In genomic region chr2:186532891-186533290, GRCh38 we compare ENCODE assay signal across 16 cellular contexts. TPM values are rescaled to one million over a fixed set of nuclear protein-coding genes. Genes with fewer than 3 reads are reported as not detected.
DNase-seq lines count a peak whose midpoint lies in the region; ATAC-seq, FAIRE-seq and TF ChIP-seq lines count a peak whose summit lies in the region.
"Had no signal": no experiment of that assay in that cellular context is flagged by ENCODE, and none has a peak within 500 bp of the region (broad histone marks: within the 10 kb centered on the region; RNA-seq: fewer than 3 reads in every experiment).

No MANE protein-coding gene starts in this region.

- no peaks in the 10 kb centered on the region for H3K27me3 ChIP-seq in K562 (ENCODE audit: control insufficient read depth in 2 of 2, insufficient read depth in 2 of 2, low read length in 2 of 2)
- no peaks in the 10 kb centered on the region for H3K27me3 ChIP-seq in small intestine (ENCODE audit: control insufficient read depth in 2 of 2, insufficient read depth in 2 of 2, low read length in 2 of 2)

- in situ Hi-C loops in K562 (cut with MboI) = no loop called here

- no peaks in the 10 kb centered on the region for H4K20me1 ChIP-seq in K562 (replicated peaks; ENCODE audit: control insufficient read depth, insufficient read depth, low read length)

- H3K36me3 ChIP-seq in K562 (ENCODE audit: control insufficient read depth, insufficient read depth, low read length) = no peaks in the 10 kb centered on the region
- no peaks in the 10 kb centered on the region for H3K36me3 ChIP-seq in small intestine (ENCODE audit: control insufficient read depth in 2 of 2, insufficient read depth in 2 of 2, low read length in 2 of 2)
- H3K36me3 ChIP-seq: prostate gland had no signal

- POLR2A ChIA-PET in K562 (lab: Yijun Ruan, JAX) = interaction anchor here (0.7 kb wide), 1 partner anchor 9 kb away, joined by 3 read pairs; no protein-coding TSS in a partner anchor

- 7% methylated on average over 1 of the region's 1 CpG for WGBS in K562 (ENCODE audit: insufficient coverage, low coverage, missing lambda C conversion rate)
- WGBS in small intestine, 3 donors = 26 to 47% (median 42%) methylated on average over 1 of the region's 1 CpG

- no peaks in the 10 kb centered on the region for H3K9me1 ChIP-seq in K562 (ENCODE audit: control insufficient read depth, insufficient read depth, low read length)

- intact Hi-C loops in K562 (cut with micrococcal nuclease) = no loop called here

- TF ChIP-seq RAD21 in K562 (CRISPR knock-in tag; conservative IDR thresholded peaks at IDR 0.05 in 1 of 2, IDR thresholded peaks at IDR 0.05 in 1 of 2) = no peak

- CTCF ChIA-PET in K562 (lab: Yijun Ruan, JAX; ENCODE audit: low intra/inter-chr PET ratio) = no interaction called here

- H3K27ac ChIP-seq in K562 (ENCODE audit: extremely low read depth, low read depth, low read length) = peak overlapping the region; percentile 41
- H3K27ac ChIP-seq in small intestine (ENCODE audit: low read depth in 1 of 2, low read length in 1 of 2) = peak overlapping the region in 1 of 2 donors; percentile 20
- H3K27ac ChIP-seq: prostate gland, skin epidermis had no signal

- peak overlapping the region in 1 of 2 experiments; percentile 5; a peak in 1 of 4 replicates for H3K9ac ChIP-seq in K562 (ENCODE audit: insufficient read depth in 1 of 2, low read depth in 2 of 2, low read length in 2 of 2)

- H3K4me1 ChIP-seq in K562 (replicated peaks in 1 of 2; ENCODE audit: control insufficient read depth in 2 of 2, insufficient read depth in 2 of 2, low read length in 2 of 2) (peaks cover 3 to 7% of the 10 kb centered on the region in 2 experiments; a peak in 3 of 5 replicates), small intestine (ENCODE audit: control insufficient read depth in 2 of 2, insufficient read depth in 1 of 2, low read depth in 1 of 2, low read length in 1 of 2) (peaks cover 0 to 2% of the 10 kb centered on the region in 2 donors)
- H3K4me1 ChIP-seq: prostate gland had no signal

- TF ChIP-seq POLR2A in K562 (conservative IDR thresholded peaks at IDR 0.05) = no peak

- no peak for TF ChIP-seq CTCF in K562 (IDR thresholded peaks at IDR 0.05 in 2 of 3, conservative IDR thresholded peaks at IDR 0.05 in 1 of 3; ENCODE audit: insufficient read depth in 2 of 3, low read depth in 1 of 3, low read length in 3 of 3)

- H3K79me2 ChIP-seq in K562 (ENCODE audit: control insufficient read depth, insufficient read depth, low read length) = no peaks in the 10 kb centered on the region

- DNase-seq in HT1080 (ENCODE audit: low read depth) = peak; percentile 30
- DNase-seq in K562 (ENCODE audit: extremely low read depth in 1 of 4, low spot score in 3 of 4) = peak; percentile 15 to 82 (median 44)
- DNase-seq in iris pigment epithelial cell (ENCODE audit: low read depth) = peak; percentile 65
- DNase-seq in small intestine = peak; percentile 11
- no peak for DNase-seq in AML-193 (lab: John Stamatoyannopoulos, UW)
- no peak for DNase-seq in effector CD4-positive, alpha-beta T cell
- DNase-seq: activated CD4-positive, alpha-beta T cell treated with anti-CD3 and anti-CD28 coated beads, Interleukin-2, amount 10 ng/mL, durations not matched to agents 24 days and 14 days; activated naive CD8-positive, alpha-beta T cell treated with anti-CD3 and anti-CD28 coated beads, Interleukin-2, amount 50 U/mL, for 24 hours; Caco-2; caudate nucleus; Right ventricle myocardium superior; stimulated activated CD4-positive, alpha-beta T cell treated with anti-CD3 and anti-CD28 coated beads, Interleukin-2, amount 100 ng/mL, for 48 hours had no signal

- BruUV-seq in K562 (replicated peaks; lab: Mats Ljungman, UMichigan) = no TSS peak

- FAIRE-seq in K562 (lab: Jason Lieb, UNC) (peak; percentile 76), small intestine (lab: Jason Lieb, UNC) (no peak)

- H3K9me3 ChIP-seq in K562 (replicated peaks; ENCODE audit: control insufficient read depth, insufficient read depth, low read depth, low read length) (no peaks in the 10 kb centered on the region), small intestine (ENCODE audit: control insufficient read depth, low read depth) (no peaks in the 10 kb centered on the region)
- H3K9me3 ChIP-seq: Caco-2, prostate gland had no signal

- ATAC-seq in K562 = peak; percentile 84
- ATAC-seq in GM19463 (IDR thresholded peaks at IDR 0.05; ENCODE audit: unreplicated experiment) = no peak
- ATAC-seq: activated naive CD8-positive, alpha-beta T cell treated with anti-CD3 and anti-CD28 coated beads, Interleukin-2, amount 50 U/mL, for 24 hours; esophagus mucosa had no signal

- H2AFZ ChIP-seq in K562 (ENCODE audit: low read depth, low read length) = peak overlapping the region; percentile 73

- H3K4me3 ChIP-seq in K562 (no peak overlapping the region), small intestine (ENCODE audit: low read depth in 1 of 2, low read length in 2 of 2) (no peak overlapping the region)
- H3K4me3 ChIP-seq: prostate gland, skin epidermis had no signal

- peak overlapping the region; percentile 50 for H3K4me2 ChIP-seq in K562 (ENCODE audit: insufficient read depth, low read length)

- no peak for TF ChIP-seq EP300 in K562 (IDR thresholded peaks at IDR 0.05; ENCODE audit: low read length)

TF ChIP-seq in K562, 482 proteins besides CTCF, POLR2A, EP300 and RAD21 (continues in another document):
- TF ChIP-seq, protein P1, sequence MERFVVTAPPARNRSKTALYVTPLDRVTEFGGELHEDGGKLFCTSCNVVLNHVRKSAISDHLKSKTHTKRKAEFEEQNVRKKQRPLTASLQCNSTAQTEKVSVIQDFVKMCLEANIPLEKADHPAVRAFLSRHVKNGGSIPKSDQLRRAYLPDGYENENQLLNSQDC (CRISPR knock-in tag; IDR thresholded peaks at IDR 0.05) = 0 out of 2 replicates have a peak, but pooled peaks have one; percentile 39
- TF ChIP-seq TAL1 (IDR thresholded peaks at IDR 0.05) (peak; percentile 49; the same call in 1 of the 2 replicates), TCF3 (CRISPR knock-in tag; IDR thresholded peaks at IDR 0.05) (peak; percentile 32; the same call in 1 of the 2 replicates), SMARCC2 (IDR thresholded peaks at IDR 0.05; ENCODE audit: low read depth) (0 out of 2 replicates have a peak, but pooled peaks have one; percentile 22), DPF2 (IDR thresholded peaks at IDR 0.05) (peak; percentile 72), EHMT2 (IDR thresholded peaks at IDR 0.05) (0 out of 2 replicates have a peak, but pooled peaks have one; percentile 28), TEAD4 (IDR thresholded peaks at IDR 0.05; ENCODE audit: low read length) (peak; percentile 41; the same call in 1 of the 2 replicates), TEAD4 (CRISPR knock-in tag; IDR thresholded peaks at IDR 0.05; ENCODE audit: borderline replicate concordance) (no peak), CBFA2T3 (IDR thresholded peaks at IDR 0.05) (peak; percentile 51; the same call in 1 of the 2 replicates)

RNA-seq across cellular contexts. Expression of gene ZC3H15, which starts 46.8 kb away (rescaled TPM):
- 81.4 and 91.2 TPM in 2 replicates for total RNA-seq in HT1080 (2014; rRNA removed; shearing (Covaris generic))
- 110 and 143 TPM in 2 replicates for polyA plus RNA-seq in HT1080 (2015; cell fraction: cytosol; rRNA removed)
- polyA plus RNA-seq in HT1080 (2015; cell fraction: nucleus; rRNA removed) = 109 and 123 TPM in 2 replicates
- 42.4 and 165 TPM in 2 replicates for total RNA-seq in K562 (2011; cell fraction: chromatin; rRNA removed; ENCODE audit: low replicate concordance)
- total RNA-seq in K562 (2011; cell fraction: nucleolus; rRNA removed) = 17.0 and 27.1 TPM in 2 replicates
- 58.4 and 78.7 TPM in 2 replicates for total RNA-seq in K562 (2011; cell fraction: nucleoplasm; rRNA removed)
- total RNA-seq in K562 (2014; rRNA removed) (121 and 156 TPM in 2 replicates), K562 (2014; rRNA removed; fragmentation: Illumina TruSeq; extraction: Trizol) (236 and 258 TPM in 2 replicates), K562 (2015; rRNA removed; fragmentation: Illumina TruSeq; extraction: Trizol) (196 and 209 TPM in 2 replicates), K562 (2021) (122 and 132 TPM in 2 replicates)
- polyA plus RNA-seq in K562 (2011; rRNA removed) (145 and 211 TPM in 2 replicates), K562 (2014; fragmentation: Illumina TruSeq; extraction: Trizol) (227 and 286 TPM in 2 replicates), K562 (2014; fragmentation: Nextera tagmentation; extraction: Ambion mirVana) (100 to 1,000 TPM; 182 to 186 TPM), K562 (2014; rRNA removed) (182 and 189 TPM in 2 replicates), small intestine (100 to 1,000 TPM in 1 of 3 donors, 10 to 100 TPM in 2; 60.0 to 101 (median 61.1) TPM)
- 32.2 and 67.4 TPM in 2 replicates for polyA plus RNA-seq in K562 (2011; cell fraction: cytosol; rRNA removed)
- 47.3 and 75.8 TPM in 2 replicates for polyA plus RNA-seq in K562 (2011; cell fraction: nucleus; rRNA removed)
- 104 and 142 TPM in 2 replicates for polyA plus RNA-seq in K562 (2012)
- polyA minus RNA-seq in K562 (2011; rRNA and poly(A)+ RNA removed) = 224 and 232 TPM in 2 replicates
- 70.7 and 73.4 TPM in 2 replicates for polyA minus RNA-seq in K562 (2011; cell fraction: cytosol; rRNA and poly(A)+ RNA removed)
- 34.3 and 68.2 TPM in 2 replicates for polyA minus RNA-seq in K562 (2011; cell fraction: nucleus; rRNA and poly(A)+ RNA removed)

RNA-seq across cellular contexts. Expression of gene ITGAV, which starts 57.0 kb away (rescaled TPM):
- 38.5 and 48.8 TPM in 2 replicates for total RNA-seq in HT1080 (2014; rRNA removed; shearing (Covaris generic))
- 31.3 and 45.3 TPM in 2 replicates for polyA plus RNA-seq in HT1080 (2015; cell fraction: cytosol; rRNA removed)
- polyA plus RNA-seq in HT1080 (2015; cell fraction: nucleus; rRNA removed) = 126 and 132 TPM in 2 replicates
- 44.5 and 102 TPM in 2 replicates for total RNA-seq in K562 (2011; cell fraction: chromatin; rRNA removed; ENCODE audit: low replicate concordance)
- 19.5 and 40.0 TPM in 2 replicates for total RNA-seq in K562 (2011; cell fraction: nucleolus; rRNA removed)
- total RNA-seq in K562 (2011; cell fraction: nucleoplasm; rRNA removed) = 34.2 and 43.0 TPM in 2 replicates
- total RNA-seq in K562 (2014; rRNA removed) = 10.4 and 10.7 TPM in 2 replicates
- 17.6 and 18.4 TPM in 2 replicates for total RNA-seq in K562 (2014; rRNA removed; fragmentation: Illumina TruSeq; extraction: Trizol)
- 16.2 and 16.5 TPM in 2 replicates for total RNA-seq in K562 (2015; rRNA removed; fragmentation: Illumina TruSeq; extraction: Trizol)
- total RNA-seq in K562 (2021) = 15.5 and 17.7 TPM in 2 replicates
- polyA plus RNA-seq in K562 (2011; rRNA removed) = 16.2 and 16.3 TPM in 2 replicates
- polyA plus RNA-seq in K562 (2011; cell fraction: cytosol; rRNA removed) = 3.6 and 7.9 TPM in 2 replicates
- polyA plus RNA-seq in K562 (2011; cell fraction: nucleus; rRNA removed) = 29.1 and 37.9 TPM in 2 replicates
- polyA plus RNA-seq in K562 (2012) = 8.4 and 15.6 TPM in 2 replicates
- polyA plus RNA-seq in K562 (2014; fragmentation: Illumina TruSeq; extraction: Trizol) = 8.5 and 10.3 TPM in 2 replicates
- polyA plus RNA-seq in K562 (2014; fragmentation: Nextera tagmentation; extraction: Ambion mirVana) = 1 to 10 TPM; 3.7 to 4.6 TPM
- polyA plus RNA-seq in K562 (2014; rRNA removed) = 7.4 and 8.8 TPM in 2 replicates
- polyA minus RNA-seq in K562 (2011; rRNA and poly(A)+ RNA removed) = 32.1 and 40.9 TPM in 2 replicates
- polyA minus RNA-seq in K562 (2011; cell fraction: cytosol; rRNA and poly(A)+ RNA removed) = 16.9 and 21.9 TPM in 2 replicates
- 25.4 and 40.0 TPM in 2 replicates for polyA minus RNA-seq in K562 (2011; cell fraction: nucleus; rRNA and poly(A)+ RNA removed)
- 1 to 10 TPM; 4.0 to 9.6 (median 5.1) TPM for polyA plus RNA-seq in small intestine

Comparison
In these comparisons a context has a peak if more than half of its experiments do, and no peak if none do; other contexts are left out.
1. DNase-seq: peak in HT1080 (single experiment), K562 (4 of 4), iris pigment epithelial cell (single experiment) and small intestine (single experiment); none in AML-193 (0 of 2) and effector CD4-positive, alpha-beta T cell (single experiment).